19 cellular contexts compared by ENCODE assay signal in the genomic region with DNA sequence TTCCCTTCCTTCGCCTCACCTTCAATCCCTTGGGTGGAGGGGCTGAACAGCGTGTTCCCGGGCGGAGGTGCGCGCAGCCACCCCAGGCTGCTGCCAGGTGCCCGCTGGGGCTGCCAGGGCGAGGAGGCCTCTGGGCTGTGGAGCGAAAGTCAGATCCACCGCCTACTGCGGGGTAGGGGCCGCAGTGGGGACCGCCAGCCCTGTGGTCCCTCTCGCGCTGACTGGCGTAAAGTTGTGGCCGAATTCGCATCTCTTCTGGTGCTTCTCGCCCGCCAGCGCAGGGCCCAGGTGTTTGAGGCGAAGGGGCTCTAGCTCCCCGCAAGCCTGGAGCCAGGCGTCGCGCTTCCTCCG. TPM values are rescaled to one million over a fixed set of nuclear protein-coding genes. Genes with fewer than 3 reads are reported as not detected.
A peak's percentile ranks its signal among the peaks of the same experiment; 100 is the strongest.
DNase-seq lines count a peak whose midpoint lies in the region; ATAC-seq and TF ChIP-seq lines count a peak whose summit lies in the region.
"Had no signal": no experiment of that assay in that cellular context is flagged by ENCODE, and none has a peak within 500 bp of the region (broad histone marks: within the 10 kb centered on the region; RNA-seq: fewer than 3 reads in every experiment).

No MANE protein-coding gene starts in this region.

- TF ChIP-seq POLR2A in adrenal gland (IDR thresholded peaks at IDR 0.05) (no peak), sigmoid colon (IDR thresholded peaks at IDR 0.05) (no peak)

- WGBS in adrenal gland, 4 donors: 46 to 52% (median 49%) methylated on average over 9 to 27 of the region's 27 CpGs
- WGBS in sigmoid colon, 2 donors: 13 to 34% methylated on average over 27 of the region's 27 CpGs

- no peak for TF ChIP-seq CTCF in adrenal gland (IDR thresholded peaks at IDR 0.05)
- no peak for TF ChIP-seq CTCF in sigmoid colon (IDR thresholded peaks at IDR 0.05)
- TF ChIP-seq CTCF in MM.1S (IDR thresholded peaks at IDR 0.05; ENCODE audit: low read length): no peak

- no peaks in the 10 kb centered on the region for H3K9me2 ChIP-seq in MM.1S (replicated peaks; ENCODE audit: insufficient read depth, low read length)

- peak overlapping the region in 3 of 4 donors; percentile 39 to 89 (median 66) for H3K4me3 Mint-ChIP-seq in IgD-negative memory B cell
- H3K4me3 Mint-ChIP-seq: activated naive CD4-positive, alpha-beta T cell treated with anti-CD3 and anti-CD28 coated beads for 36 hours; T-helper 2 cell treated with Interferon-gamma antibody and Interleukin-4, amounts not matched to agents 5 μg/mL and 100 μg/mL, for 36 hours had no signal

- H3K4me3 ChIP-seq in adrenal gland (peak overlapping the region in 1 of 4 donors; percentile 49), sigmoid colon (peak overlapping the region in 3 of 4 donors; percentile 1 to 26 (median 24)), MM.1S (ENCODE audit: low read length) (no peak overlapping the region)
- H3K4me3 ChIP-seq: mucosa of descending colon, upper lobe of left lung had no signal

- no peak for ATAC-seq in SK-N-SH treated with all-trans-retinoic acid at 6 μM for 48 hours
- no peak for ATAC-seq in HG03571 (IDR thresholded peaks at IDR 0.05; ENCODE audit: unreplicated experiment)
- ATAC-seq: heart left ventricle, mucosa of descending colon had no signal

- H3K27me3 ChIP-seq in adrenal gland (peaks cover 3% of the 10 kb centered on the region), sigmoid colon (peaks cover 68 to 100% (median 98%) of the 10 kb centered on the region in 3 donors), MM.1S (replicated peaks; ENCODE audit: insufficient read depth, low read length) (peaks cover 77% of the 10 kb centered on the region)
- H3K27me3 ChIP-seq: BE2C had no signal

- intact Hi-C loops in adrenal gland (cut with DNase I): no loop called here
- intact Hi-C loops in sigmoid colon (cut with DNase I): no loop called here

- H3F3A ChIP-seq in MM.1S (ENCODE audit: insufficient read depth, low read length): no peaks in the 10 kb centered on the region

- DNase-seq in adrenal gland (no peak), left kidney (ENCODE audit: low read depth, low spot score) (peak; percentile 71), sigmoid colon (no peak), kidney glomerular epithelial cell (lab: John Stamatoyannopoulos, UW) (no peak), MM.1S (no peak)
- DNase-seq: activated naive CD4-positive, alpha-beta T cell treated with anti-CD3 and anti-CD28 coated beads for 36 hours; BE2C; heart left ventricle; mucosa of descending colon; NCI-H1930; NCI-H524 treated with DMSO at 0.1 percent for 48 hours; SHP77 had no signal

- no peak overlapping the region for H3K4me2 ChIP-seq in MM.1S (ENCODE audit: low read depth, low read length)

- TF ChIP-seq EP300 in sigmoid colon (IDR thresholded peaks at IDR 0.05): no peak

- H2AFZ ChIP-seq in MM.1S (ENCODE audit: low read length): no peak overlapping the region

- H4K20me1 ChIP-seq in MM.1S (ENCODE audit: insufficient read depth, low read length): no peaks in the 10 kb centered on the region

- peaks cover 5% of the 10 kb centered on the region for H3K36me3 Mint-ChIP-seq in IgD-negative memory B cell

- H3K4me1 Mint-ChIP-seq in IgD-negative memory B cell: peaks cover 2 to 19% (median 9%) of the 10 kb centered on the region in 3 donors

- peaks cover 63% of the 10 kb centered on the region for H3K27me3 Mint-ChIP-seq in IgD-negative memory B cell

- H3K9me3 ChIP-seq in adrenal gland (replicated peaks in 1 of 3) (no peaks in the 10 kb centered on the region), sigmoid colon (no peaks in the 10 kb centered on the region), MM.1S (replicated peaks; ENCODE audit: insufficient read depth, low read length) (no peaks in the 10 kb centered on the region)
- H3K9me3 ChIP-seq: BE2C, heart left ventricle, mucosa of descending colon, upper lobe of left lung had no signal

- H3K36me3 ChIP-seq in adrenal gland (replicated peaks in 1 of 2): no peaks in the 10 kb centered on the region
- H3K36me3 ChIP-seq in sigmoid colon: no peaks in the 10 kb centered on the region
- no peaks in the 10 kb centered on the region for H3K36me3 ChIP-seq in MM.1S (replicated peaks; ENCODE audit: insufficient read depth, low read length)
- H3K36me3 ChIP-seq: BE2C, heart left ventricle, upper lobe of left lung had no signal

- no peak overlapping the region for H3K27ac Mint-ChIP-seq in IgD-negative memory B cell
- H3K27ac Mint-ChIP-seq: activated naive CD4-positive, alpha-beta T cell treated with anti-CD3 and anti-CD28 coated beads for 36 hours; T-helper 2 cell treated with Interferon-gamma antibody and Interleukin-4, amounts not matched to agents 5 μg/mL and 100 μg/mL, for 36 hours had no signal

- H3K27ac ChIP-seq in adrenal gland: peak overlapping the region in 3 of 5 donors; percentile 33 to 76 (median 54)
- H3K27ac ChIP-seq in sigmoid colon: no peak overlapping the region
- no peak overlapping the region for H3K27ac ChIP-seq in MM.1S (ENCODE audit: low read length)
- H3K27ac ChIP-seq: heart left ventricle, HL-60, upper lobe of left lung had no signal

- no peaks in the 10 kb centered on the region for H3K9me3 Mint-ChIP-seq in IgD-negative memory B cell
- H3K9me3 Mint-ChIP-seq: activated naive CD4-positive, alpha-beta T cell treated with anti-CD3 and anti-CD28 coated beads for 36 hours; T-helper 2 cell treated with Interferon-gamma antibody and Interleukin-4, amounts not matched to agents 5 μg/mL and 100 μg/mL, for 36 hours had no signal

- H3K9ac ChIP-seq in MM.1S (ENCODE audit: low read length): no peak overlapping the region

- H3K79me2 ChIP-seq in MM.1S (ENCODE audit: low read length): no peaks in the 10 kb centered on the region

- peaks cover 0 to 4% of the 10 kb centered on the region in 2 donors for H3K4me1 ChIP-seq in adrenal gland (replicated peaks in 1 of 2)
- peaks cover 0 to 21% (median 17%) of the 10 kb centered on the region in 4 donors for H3K4me1 ChIP-seq in sigmoid colon
- H3K4me1 ChIP-seq in MM.1S (ENCODE audit: low read length): no peaks in the 10 kb centered on the region

TF ChIP-seq in SK-N-SH treated with all-trans-retinoic acid at 6 μM for 48 hours, 23 proteins besides CTCF, POLR2A, EP300 and RAD21 (continues in another document):
- no peak for TF ChIP-seq BACH2 (CRISPR knock-in tag; IDR thresholded peaks at IDR 0.05; ENCODE audit: borderline replicate concordance)
- TF ChIP-seq, protein P1, sequence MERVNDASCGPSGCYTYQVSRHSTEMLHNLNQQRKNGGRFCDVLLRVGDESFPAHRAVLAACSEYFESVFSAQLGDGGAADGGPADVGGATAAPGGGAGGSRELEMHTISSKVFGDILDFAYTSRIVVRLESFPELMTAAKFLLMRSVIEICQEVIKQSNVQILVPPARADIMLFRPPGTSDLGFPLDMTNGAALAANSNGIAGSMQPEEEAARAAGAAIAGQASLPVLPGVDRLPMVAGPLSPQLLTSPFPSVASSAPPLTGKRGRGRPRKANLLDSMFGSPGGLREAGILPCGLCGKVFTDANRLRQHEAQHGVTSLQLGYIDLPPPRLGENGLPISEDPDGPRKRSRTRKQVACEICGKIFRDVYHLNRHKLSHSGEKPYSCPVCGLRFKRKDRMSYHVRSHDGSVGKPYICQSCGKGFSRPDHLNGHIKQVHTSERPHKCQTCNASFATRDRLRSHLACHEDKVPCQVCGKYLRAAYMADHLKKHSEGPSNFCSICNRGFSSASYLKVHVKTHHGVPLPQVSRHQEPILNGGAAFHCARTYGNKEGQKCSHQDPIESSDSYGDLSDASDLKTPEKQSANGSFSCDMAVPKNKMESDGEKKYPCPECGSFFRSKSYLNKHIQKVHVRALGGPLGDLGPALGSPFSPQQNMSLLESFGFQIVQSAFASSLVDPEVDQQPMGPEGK (CRISPR knock-in tag; IDR thresholded peaks at IDR 0.05; ENCODE audit: borderline replicate concordance): no peak
- TF ChIP-seq ZNF8 (CRISPR knock-in tag; IDR thresholded peaks at IDR 0.05): no peak
- TF ChIP-seq ZNF565 (CRISPR knock-in tag; conservative IDR thresholded peaks at IDR 0.05; ENCODE audit: low read depth): no peak
- TF ChIP-seq, protein P2, sequence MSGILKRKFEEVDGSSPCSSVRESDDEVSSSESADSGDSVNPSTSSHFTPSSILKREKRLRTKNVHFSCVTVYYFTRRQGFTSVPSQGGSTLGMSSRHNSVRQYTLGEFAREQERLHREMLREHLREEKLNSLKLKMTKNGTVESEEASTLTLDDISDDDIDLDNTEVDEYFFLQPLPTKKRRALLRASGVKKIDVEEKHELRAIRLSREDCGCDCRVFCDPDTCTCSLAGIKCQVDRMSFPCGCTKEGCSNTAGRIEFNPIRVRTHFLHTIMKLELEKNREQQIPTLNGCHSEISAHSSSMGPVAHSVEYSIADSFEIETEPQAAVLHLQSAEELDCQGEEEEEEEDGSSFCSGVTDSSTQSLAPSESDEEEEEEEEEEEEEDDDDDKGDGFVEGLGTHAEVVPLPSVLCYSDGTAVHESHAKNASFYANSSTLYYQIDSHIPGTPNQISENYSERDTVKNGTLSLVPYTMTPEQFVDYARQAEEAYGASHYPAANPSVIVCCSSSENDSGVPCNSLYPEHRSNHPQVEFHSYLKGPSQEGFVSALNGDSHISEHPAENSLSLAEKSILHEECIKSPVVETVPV (CRISPR knock-in tag; IDR thresholded peaks at IDR 0.05): no peak

RNA-seq across cellular contexts. Expression of a gene that starts 6.9 kb away (rescaled TPM):
- polyA plus RNA-seq in IgD-negative memory B cell (2.3 TPM), adrenal gland (1 to 10 TPM; 2.9 to 7.3 (median 3.0) TPM), sigmoid colon (under 1 TPM in 1 of 3 donors, not detected in 2; 0.38 TPM)
- total RNA-seq in adrenal gland (1 to 10 TPM in 6 of 8 donors, under 1 TPM in 2; 0.78 to 7.4 (median 3.5) TPM), sigmoid colon (1 to 10 TPM in 1 of 4 donors, under 1 TPM in 2, not detected in 1; 0.66 to 1.2 (median 0.71) TPM)
- total RNA-seq: osteocyte had no signal

RNA-seq across cellular contexts. Expression of a gene that starts 13.9 kb away (rescaled TPM):
- polyA plus RNA-seq in IgD-negative memory B cell: not detected
- 1 to 10 TPM in 3 of 8 donors, under 1 TPM in 5; 0.36 to 1.9 (median 0.91) TPM for total RNA-seq in adrenal gland
- polyA plus RNA-seq in adrenal gland: 1 to 10 TPM in 1 of 3 donors, under 1 TPM in 2; 0.48 to 1.3 (median 0.51) TPM
- total RNA-seq in sigmoid colon: 1 to 10 TPM in 1 of 4 donors, not detected in 3; 1.4 TPM
- under 1 TPM in 1 of 3 donors, not detected in 2; 0.03 TPM for polyA plus RNA-seq in sigmoid colon
- total RNA-seq: activated naive CD4-positive, alpha-beta T cell treated with anti-CD3 and anti-CD28 coated beads for 36 hours; heart left ventricle; mucosa of descending colon; osteocyte had no signal
- polyA plus RNA-seq: heart left ventricle had no signal

RNA-seq across cellular contexts. Expression of a gene that starts 18.5 kb away (rescaled TPM):
- polyA plus RNA-seq in IgD-negative memory B cell (not detected), adrenal gland (10 to 100 TPM; 19.9 to 23.1 (median 21.2) TPM), sigmoid colon (not detected)
- total RNA-seq in adrenal gland (10 to 100 TPM in 4 of 8 donors, 1 to 10 TPM in 4; 1.5 to 20.3 (median 9.4) TPM), sigmoid colon (not detected)
- total RNA-seq: activated naive CD4-positive, alpha-beta T cell treated with anti-CD3 and anti-CD28 coated beads for 36 hours; osteocyte had no signal

RNA-seq across cellular contexts. Expression of a gene that starts 38.0 kb away (rescaled TPM):
- not detected for polyA plus RNA-seq in IgD-negative memory B cell
- 1 to 10 TPM; 1.8 to 8.3 (median 4.4) TPM for total RNA-seq in adrenal gland
- 1 to 10 TPM; 3.3 to 7.4 (median 3.4) TPM for polyA plus RNA-seq in adrenal gland
- not detected for total RNA-seq in sigmoid colon
- polyA plus RNA-seq in sigmoid colon: 1 to 10 TPM in 1 of 3 donors, not detected in 2; 1.8 TPM
- total RNA-seq: activated naive CD4-positive, alpha-beta T cell treated with anti-CD3 and anti-CD28 coated beads for 36 hours; heart left ventricle; mucosa of descending colon; osteocyte; upper lobe of left lung had no signal
- polyA plus RNA-seq: heart left ventricle had no signal

RNA-seq across cellular contexts. Expression of a gene that starts 46.8 kb away (rescaled TPM):
- polyA plus RNA-seq in IgD-negative memory B cell (not detected), adrenal gland (10 to 100 TPM in 1 of 3 donors, 1 to 10 TPM in 2; 5.6 to 12.1 (median 7.3) TPM), sigmoid colon (under 1 TPM in 1 of 3 donors, not detected in 2; 0.04 TPM)
- total RNA-seq in adrenal gland (1 to 10 TPM in 7 of 8 donors, not detected in 1; 1.2 to 5.6 (median 2.7) TPM), sigmoid colon (not detected)
- total RNA-seq: activated naive CD4-positive, alpha-beta T cell treated with anti-CD3 and anti-CD28 coated beads for 36 hours; heart left ventricle; mucosa of descending colon; osteocyte had no signal
- polyA plus RNA-seq: heart left ventricle had no signal

Comparison
In these comparisons a context has a peak if more than half of its experiments do, and no peak if none do; other contexts are left out.
1. H3K27ac ChIP-seq: peak in adrenal gland (3 of 5); none in sigmoid colon (0 of 4) and MM.1S (single experiment).
2. RNA of a gene that starts 18.5 kb away (polyA plus RNA-seq): 19.9 to 23.1 TPM in adrenal gland; not detected in IgD-negative memory B cell (single experiment) and not detected in sigmoid colon; every median in the first group is over 10 times any median in the second.